Comparison of ENCODE assay signal across 9 cellular contexts in genomic region chr5:157388148-157388547, GRCh38.
DNase-seq lines count a peak whose midpoint lies in the region; ATAC-seq lines count a peak whose summit lies in the region.
"Had no signal": no experiment of that assay in that cellular context is flagged by ENCODE, and none has a peak within 500 bp of the region (broad histone marks: within the 10 kb centered on the region; RNA-seq: fewer than 3 reads in every experiment).

No MANE protein-coding gene starts in this region.

- H3K27me3 Mint-ChIP-seq in activated CD4-positive, alpha-beta T cell treated with anti-CD3 and anti-CD28 coated beads, Interleukin-2, amount 10 ng/mL, durations not matched to agents 24 days and 14 days = no peaks in the 10 kb centered on the region
- no peaks in the 10 kb centered on the region for H3K27me3 Mint-ChIP-seq in activated CD4-positive, alpha-beta memory T cell treated with anti-CD3 and anti-CD28 coated beads, Interleukin-2, amount 10 ng/mL, durations not matched to agents 7 days and 5 days
- H3K27me3 Mint-ChIP-seq in immature natural killer cell (ENCODE audit: low read depth in 3 of 3) = peaks cover 0 to 8% (median 3%) of the 10 kb centered on the region in 3 donors
- no peaks in the 10 kb centered on the region for H3K27me3 Mint-ChIP-seq in stimulated activated memory B cell treated with anti-CD40 and anti-IgM and Interleukin-4, amounts not matched to agents 10 μg/mL and 1 μg/mL and 100 μg/mL, for 72 hours

- peaks cover 74% of the 10 kb centered on the region for H3K36me3 Mint-ChIP-seq in activated CD4-positive, alpha-beta T cell treated with anti-CD3 and anti-CD28 coated beads, Interleukin-2, amount 10 ng/mL, durations not matched to agents 24 days and 14 days (ENCODE audit: low read depth)
- peaks cover 85% of the 10 kb centered on the region for H3K36me3 Mint-ChIP-seq in activated CD4-positive, alpha-beta memory T cell treated with anti-CD3 and anti-CD28 coated beads, Interleukin-2, amount 10 ng/mL, durations not matched to agents 7 days and 5 days (ENCODE audit: low read depth)
- peaks cover 37 to 73% (median 37%) of the 10 kb centered on the region in 3 donors for H3K36me3 Mint-ChIP-seq in immature natural killer cell
- H3K36me3 Mint-ChIP-seq in stimulated activated memory B cell treated with anti-CD40 and anti-IgM and Interleukin-4, amounts not matched to agents 10 μg/mL and 1 μg/mL and 100 μg/mL, for 72 hours = peaks cover 78% of the 10 kb centered on the region

- H3K9me3 Mint-ChIP-seq in activated CD4-positive, alpha-beta T cell treated with anti-CD3 and anti-CD28 coated beads, Interleukin-2, amount 10 ng/mL, durations not matched to agents 24 days and 14 days = no peaks in the 10 kb centered on the region
- no peaks in the 10 kb centered on the region for H3K9me3 Mint-ChIP-seq in activated CD4-positive, alpha-beta memory T cell treated with anti-CD3 and anti-CD28 coated beads, Interleukin-2, amount 10 ng/mL, durations not matched to agents 7 days and 5 days
- no peaks in the 10 kb centered on the region for H3K9me3 Mint-ChIP-seq in immature natural killer cell
- no peaks in the 10 kb centered on the region for H3K9me3 Mint-ChIP-seq in stimulated activated memory B cell treated with anti-CD40 and anti-IgM and Interleukin-4, amounts not matched to agents 10 μg/mL and 1 μg/mL and 100 μg/mL, for 72 hours

- no peak for DNase-seq in activated CD4-positive, alpha-beta T cell treated with anti-CD3 and anti-CD28 coated beads, Interleukin-2, amount 10 ng/mL, durations not matched to agents 24 days and 14 days
- no peak for DNase-seq in activated CD4-positive, alpha-beta T cell treated with anti-CD3 and anti-CD28 coated beads for 1 hour
- no peak for DNase-seq in activated CD4-positive, alpha-beta memory T cell treated with anti-CD3 and anti-CD28 coated beads, Interleukin-2, amount 10 ng/mL, durations not matched to agents 7 days and 5 days
- DNase-seq in immature natural killer cell (no peak), UCSD-AML1 (lab: John Stamatoyannopoulos, UW; ENCODE audit: unreplicated experiment) (no peak), NCI-H2227 (lab: John Stamatoyannopoulos, UW; ENCODE audit: unreplicated experiment) (no peak), HK-2 (ENCODE audit: unreplicated experiment) (no peak)
- DNase-seq: lower lobe of right lung had no signal

- H3K4me1 Mint-ChIP-seq in activated CD4-positive, alpha-beta T cell treated with anti-CD3 and anti-CD28 coated beads, Interleukin-2, amount 10 ng/mL, durations not matched to agents 24 days and 14 days = peaks cover 27% of the 10 kb centered on the region
- peaks cover 44% of the 10 kb centered on the region for H3K4me1 Mint-ChIP-seq in activated CD4-positive, alpha-beta memory T cell treated with anti-CD3 and anti-CD28 coated beads, Interleukin-2, amount 10 ng/mL, durations not matched to agents 7 days and 5 days
- peaks cover under 1 to 23% of the 10 kb centered on the region in 2 donors for H3K4me1 Mint-ChIP-seq in immature natural killer cell
- H3K4me1 Mint-ChIP-seq in stimulated activated memory B cell treated with anti-CD40 and anti-IgM and Interleukin-4, amounts not matched to agents 10 μg/mL and 1 μg/mL and 100 μg/mL, for 72 hours = peaks cover 11% of the 10 kb centered on the region

- CTCF ChIA-PET in activated CD4-positive, alpha-beta memory T cell treated with anti-CD3 and anti-CD28 coated beads, Interleukin-2, amount 10 ng/mL, durations not matched to agents 7 days and 5 days (lab: Charles Lee) = interaction anchor here (1.0 to 1.6 kb wide), 3 partner anchors 15 to 152 kb away, joined by 3 to 4 read pairs (median 3); no protein-coding TSS in a partner anchor

- no peak overlapping the region for H3K4me3 Mint-ChIP-seq in activated CD4-positive, alpha-beta T cell treated with anti-CD3 and anti-CD28 coated beads, Interleukin-2, amount 10 ng/mL, durations not matched to agents 24 days and 14 days
- no peak overlapping the region for H3K4me3 Mint-ChIP-seq in activated CD4-positive, alpha-beta memory T cell treated with anti-CD3 and anti-CD28 coated beads, Interleukin-2, amount 10 ng/mL, durations not matched to agents 7 days and 5 days
- H3K4me3 Mint-ChIP-seq in immature natural killer cell = no peak overlapping the region
- no peak overlapping the region for H3K4me3 Mint-ChIP-seq in stimulated activated memory B cell treated with anti-CD40 and anti-IgM and Interleukin-4, amounts not matched to agents 10 μg/mL and 1 μg/mL and 100 μg/mL, for 72 hours

- peak overlapping the region; percentile 72 for H3K27ac Mint-ChIP-seq in activated CD4-positive, alpha-beta T cell treated with anti-CD3 and anti-CD28 coated beads, Interleukin-2, amount 10 ng/mL, durations not matched to agents 24 days and 14 days
- H3K27ac Mint-ChIP-seq in activated CD4-positive, alpha-beta memory T cell treated with anti-CD3 and anti-CD28 coated beads, Interleukin-2, amount 10 ng/mL, durations not matched to agents 7 days and 5 days = peak overlapping the region; percentile 1
- H3K27ac Mint-ChIP-seq in immature natural killer cell = peak overlapping the region; percentile 26 to 97 (median 70)
- peak overlapping the region; percentile 52 for H3K27ac Mint-ChIP-seq in stimulated activated memory B cell treated with anti-CD40 and anti-IgM and Interleukin-4, amounts not matched to agents 10 μg/mL and 1 μg/mL and 100 μg/mL, for 72 hours

- intact Hi-C loops in activated CD4-positive, alpha-beta T cell treated with anti-CD3 and anti-CD28 coated beads, Interleukin-2, amount 10 ng/mL, durations not matched to agents 24 days and 14 days (cut with micrococcal nuclease) = no loop called here

- POLR2A ChIA-PET in activated CD4-positive, alpha-beta memory T cell treated with anti-CD3 and anti-CD28 coated beads, Interleukin-2, amount 10 ng/mL, durations not matched to agents 7 days and 5 days (lab: Charles Lee) = no interaction called here

- no peak for ATAC-seq in stimulated activated memory B cell treated with anti-CD40 and anti-IgM and Interleukin-4, amounts not matched to agents 10 μg/mL and 1 μg/mL and 100 μg/mL, for 72 hours

Comparison
In these comparisons a context has a peak if more than half of its experiments do, and no peak if none do; other contexts are left out.
1. H3K27ac Mint-ChIP-seq: peak in every context shown above with its lines; median percentile 72 in activated CD4-positive, alpha-beta T cell treated with anti-CD3 and anti-CD28 coated beads, Interleukin-2, amount 10 ng/mL, durations not matched to agents 24 days and 14 days; 70 in immature natural killer cell; 52 in stimulated activated memory B cell treated with anti-CD40 and anti-IgM and Interleukin-4, amounts not matched to agents 10 μg/mL and 1 μg/mL and 100 μg/mL, for 72 hours; 1 in activated CD4-positive, alpha-beta memory T cell treated with anti-CD3 and anti-CD28 coated beads, Interleukin-2, amount 10 ng/mL, durations not matched to agents 7 days and 5 days.